ENCODE assay signal across 18 cellular contexts in genomic region chr14:67516679-67517078, GRCh38. TPM values are rescaled to one million over a fixed set of nuclear protein-coding genes. Genes with fewer than 3 reads are reported as not detected.
DNase-seq lines count a peak whose midpoint lies in the region; ATAC-seq and TF ChIP-seq lines count a peak whose summit lies in the region.
"Had no signal": no experiment of that assay in that cellular context is flagged by ENCODE, and none has a peak within 500 bp of the region (broad histone marks: within the 10 kb centered on the region; RNA-seq: fewer than 3 reads in every experiment).

No MANE protein-coding gene starts in this region.

- H3K4me3 Mint-ChIP-seq in activated CD4-positive, alpha-beta T cell treated with anti-CD3 and anti-CD28 coated beads, Interleukin-2, amount 10 ng/mL, durations not matched to agents 24 days and 14 days = peak overlapping the region; percentile 70
- H3K4me3 Mint-ChIP-seq in neural crest cell = peak overlapping the region; percentile 83
- no peak overlapping the region for H3K4me3 Mint-ChIP-seq in activated CD4-positive, alpha-beta T cell treated with anti-CD3 and anti-CD28 coated beads for 36 hours

- ATAC-seq in activated CD4-positive, alpha-beta T cell treated with anti-CD3 and anti-CD28 coated beads for 36 hours = no peak
- ATAC-seq: HCT116, left colon had no signal

- H3K9me3 Mint-ChIP-seq in activated CD4-positive, alpha-beta T cell treated with anti-CD3 and anti-CD28 coated beads, Interleukin-2, amount 10 ng/mL, durations not matched to agents 24 days and 14 days = no peaks in the 10 kb centered on the region
- H3K9me3 Mint-ChIP-seq in neural crest cell = no peaks in the 10 kb centered on the region
- no peaks in the 10 kb centered on the region for H3K9me3 Mint-ChIP-seq in activated CD4-positive, alpha-beta T cell treated with anti-CD3 and anti-CD28 coated beads for 36 hours (ENCODE audit: low read depth)
- H3K9me3 Mint-ChIP-seq: activated naive CD4-positive, alpha-beta T cell treated with anti-CD3 and anti-CD28 coated beads for 36 hours had no signal

- CTCF ChIA-PET in activated CD4-positive, alpha-beta T cell treated with anti-CD3 and anti-CD28 coated beads for 36 hours (lab: Charles Lee) = interaction anchor here (0.6 to 1.5 kb wide), 5 partner anchors 9 to 74 kb away, joined by 3 to 4 read pairs (median 3); no protein-coding TSS in a partner anchor

- POLR2A ChIA-PET in activated CD4-positive, alpha-beta T cell treated with anti-CD3 and anti-CD28 coated beads for 36 hours (lab: Charles Lee) = no interaction called here

- no peaks in the 10 kb centered on the region for H3K36me3 Mint-ChIP-seq in activated CD4-positive, alpha-beta T cell treated with anti-CD3 and anti-CD28 coated beads, Interleukin-2, amount 10 ng/mL, durations not matched to agents 24 days and 14 days (ENCODE audit: low read depth)
- no peaks in the 10 kb centered on the region for H3K36me3 Mint-ChIP-seq in neural crest cell (ENCODE audit: low read depth)
- H3K36me3 Mint-ChIP-seq in activated CD4-positive, alpha-beta T cell treated with anti-CD3 and anti-CD28 coated beads for 36 hours (ENCODE audit: low read depth) = no peaks in the 10 kb centered on the region

- in situ Hi-C loops in KBM-7 (cut with MboI; ENCODE audit: low pct_unique_long_range_greater_than_20kb, low sequenced_read_pairs) = no loop called here

- peaks cover 8% of the 10 kb centered on the region for H3K4me1 Mint-ChIP-seq in activated CD4-positive, alpha-beta T cell treated with anti-CD3 and anti-CD28 coated beads, Interleukin-2, amount 10 ng/mL, durations not matched to agents 24 days and 14 days
- H3K4me1 Mint-ChIP-seq in neural crest cell = peaks cover 35% of the 10 kb centered on the region
- H3K4me1 Mint-ChIP-seq in activated CD4-positive, alpha-beta T cell treated with anti-CD3 and anti-CD28 coated beads for 36 hours = peaks cover 5% of the 10 kb centered on the region

- TF ChIP-seq CTCF in neural crest cell (conservative IDR thresholded peaks at IDR 0.05) = no peak

- intact Hi-C loops in activated CD4-positive, alpha-beta T cell treated with anti-CD3 and anti-CD28 coated beads, Interleukin-2, amount 10 ng/mL, durations not matched to agents 24 days and 14 days (cut with micrococcal nuclease) = no loop called here
- intact Hi-C loops in activated CD4-positive, alpha-beta T cell treated with anti-CD3 and anti-CD28 coated beads for 36 hours (cut with DNase I, micrococcal nuclease) = no loop called here

- no peak overlapping the region for H3K27ac Mint-ChIP-seq in activated CD4-positive, alpha-beta T cell treated with anti-CD3 and anti-CD28 coated beads, Interleukin-2, amount 10 ng/mL, durations not matched to agents 24 days and 14 days
- no peak overlapping the region for H3K27ac Mint-ChIP-seq in neural crest cell (ENCODE audit: unreplicated experiment)
- H3K27ac Mint-ChIP-seq in activated CD4-positive, alpha-beta T cell treated with anti-CD3 and anti-CD28 coated beads for 36 hours = no peak overlapping the region
- H3K27ac Mint-ChIP-seq: activated naive CD4-positive, alpha-beta T cell treated with anti-CD3 and anti-CD28 coated beads for 36 hours had no signal

- peaks cover 66% of the 10 kb centered on the region for H3K27me3 Mint-ChIP-seq in activated CD4-positive, alpha-beta T cell treated with anti-CD3 and anti-CD28 coated beads, Interleukin-2, amount 10 ng/mL, durations not matched to agents 24 days and 14 days
- peaks cover 69% of the 10 kb centered on the region for H3K27me3 Mint-ChIP-seq in neural crest cell (ENCODE audit: low read depth)
- peaks cover 3% of the 10 kb centered on the region for H3K27me3 Mint-ChIP-seq in activated CD4-positive, alpha-beta T cell treated with anti-CD3 and anti-CD28 coated beads for 36 hours

- DNase-seq in activated CD4-positive, alpha-beta T cell treated with anti-CD3 and anti-CD28 coated beads, Interleukin-2, amount 10 ng/mL, durations not matched to agents 24 days and 14 days = no peak
- no peak for DNase-seq in activated CD4-positive, alpha-beta T cell treated with anti-CD3 and anti-CD28 coated beads for 1 hour
- peak; percentile 18 for DNase-seq in KBM-7
- DNase-seq in cerebellar cortex (ENCODE audit: low spot score) = peak; percentile 34
- DNase-seq in neural crest cell (ENCODE audit: low read depth, low spot score) = no peak
- DNase-seq in NCI-H2107 treated with DMSO at 0.1 percent for 48 hours (lab: John Stamatoyannopoulos, UW; ENCODE audit: unreplicated experiment) = no peak
- no peak for DNase-seq in DMS114 treated with DMSO at 0.1 percent for 48 hours (lab: John Stamatoyannopoulos, UW; ENCODE audit: unreplicated experiment)
- no peak for DNase-seq in activated CD4-positive, alpha-beta T cell treated with anti-CD3 and anti-CD28 coated beads for 36 hours
- DNase-seq: activated naive CD4-positive, alpha-beta T cell treated with anti-CD3 and anti-CD28 coated beads for 36 hours; Calu3; effector CD4-positive, alpha-beta T cell; GF-D8; NCI-H1105; NCI-H2171; psoas muscle; stimulated activated CD4-positive, alpha-beta T cell treated with anti-CD3 and anti-CD28 coated beads, Interleukin-12 subunit alpha, Interleukin-12 subunit beta, amount 100 ng/mL, for 4 hours had no signal

RNA-seq across cellular contexts. Expression of gene PLEKHH1, which starts 16.4 kb away (rescaled TPM):
- 1.5 and 1.7 TPM in 2 replicates for total RNA-seq in activated CD4-positive, alpha-beta T cell treated with anti-CD3 and anti-CD28 coated beads, Interleukin-2, amount 10 ng/mL, durations not matched to agents 24 days and 14 days
- 35.7 and 40.0 TPM in 2 replicates for total RNA-seq in neural crest cell
- total RNA-seq in activated CD4-positive, alpha-beta T cell treated with anti-CD3 and anti-CD28 coated beads for 36 hours = 1 to 10 TPM; 4.1 to 5.7 TPM

RNA-seq across cellular contexts. Expression of gene TMEM229B, which starts 28.2 kb away (rescaled TPM):
- 2.4 and 2.7 TPM in 2 replicates for total RNA-seq in activated CD4-positive, alpha-beta T cell treated with anti-CD3 and anti-CD28 coated beads, Interleukin-2, amount 10 ng/mL, durations not matched to agents 24 days and 14 days
- total RNA-seq in neural crest cell = 5.2 and 5.9 TPM in 2 replicates
- total RNA-seq in activated CD4-positive, alpha-beta T cell treated with anti-CD3 and anti-CD28 coated beads for 36 hours = 1 to 10 TPM; 1.3 to 1.5 TPM

Comparison
In these comparisons a context has a peak if more than half of its experiments do, and no peak if none do; other contexts are left out.
1. DNase-seq: peak in KBM-7 (single experiment) and cerebellar cortex (single experiment); none in activated CD4-positive, alpha-beta T cell treated with anti-CD3 and anti-CD28 coated beads, Interleukin-2, amount 10 ng/mL, durations not matched to agents 24 days and 14 days (single experiment), activated CD4-positive, alpha-beta T cell treated with anti-CD3 and anti-CD28 coated beads for 1 hour (single experiment), neural crest cell (single experiment), NCI-H2107 treated with DMSO at 0.1 percent for 48 hours (single experiment), DMS114 treated with DMSO at 0.1 percent for 48 hours (single experiment) and activated CD4-positive, alpha-beta T cell treated with anti-CD3 and anti-CD28 coated beads for 36 hours (single experiment).